In the genomic region with DNA sequence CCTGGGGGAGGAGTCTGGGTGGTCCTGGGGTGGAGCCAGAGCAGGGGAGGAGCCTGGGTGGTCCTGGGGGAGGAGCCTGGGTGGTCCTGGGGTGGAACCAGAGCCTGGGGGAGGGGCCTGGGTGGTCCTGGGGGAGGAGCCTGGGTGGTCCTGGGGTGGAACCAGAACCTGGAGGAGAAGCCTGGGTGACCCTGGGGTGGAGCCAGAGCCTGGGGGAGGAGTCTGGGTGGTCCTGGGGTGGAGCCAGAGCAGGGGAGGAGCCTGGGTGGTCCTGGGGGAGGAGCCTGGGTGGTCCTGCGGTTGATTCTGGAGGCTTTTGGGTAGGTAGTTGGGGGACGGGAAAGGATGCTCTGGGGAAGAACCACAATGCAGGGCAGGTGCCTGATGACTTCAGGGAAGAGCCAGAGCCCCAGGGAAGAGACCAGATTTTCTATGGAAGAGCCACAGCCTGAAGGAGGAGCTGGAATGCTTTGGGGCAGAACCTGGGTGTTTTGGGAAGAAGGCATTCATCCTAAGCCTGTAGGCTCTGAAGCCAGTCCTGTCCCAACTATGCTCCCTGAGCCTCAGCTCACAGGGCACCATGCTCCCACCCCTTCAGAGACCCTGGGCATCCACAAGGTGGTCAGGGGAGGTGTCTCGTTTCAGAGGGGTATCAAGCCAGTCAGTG, we compare ENCODE assay signal across 18 cellular contexts. TPM values are rescaled to one million over a fixed set of nuclear protein-coding genes. Genes with fewer than 3 reads are reported as not detected.
"Had no signal": no experiment of that assay in that cellular context is flagged by ENCODE, and none has a peak within 500 bp of the region (broad histone marks: within the 10 kb centered on the region; RNA-seq: fewer than 3 reads in every experiment).

No MANE protein-coding gene starts in this region.

- FAIRE-seq: endometrium had no signal

- ATAC-seq: esophagus mucosa, left cardiac atrium had no signal

- H3K9me3 ChIP-seq: breast epithelium, right atrium auricular region, stomach, uterus had no signal

- H3K4me3 ChIP-seq: breast epithelium, lung, right atrium auricular region, skin epidermis, stomach, uterus had no signal

- H3K36me3 ChIP-seq: breast epithelium, right atrium auricular region, uterus had no signal

- H3K27ac Mint-ChIP-seq: activated CD4-positive, alpha-beta memory T cell treated with anti-CD3 and anti-CD28 coated beads, Interleukin-2, amount 10 ng/mL, durations not matched to agents 7 days and 5 days had no signal

- H3K27me3 ChIP-seq: breast epithelium, right atrium auricular region, uterus had no signal

- H3K27ac ChIP-seq: breast epithelium, right atrium auricular region, skin epidermis, stomach, uterus had no signal

- H3K9me3 Mint-ChIP-seq: activated CD4-positive, alpha-beta memory T cell treated with anti-CD3 and anti-CD28 coated beads, Interleukin-2, amount 10 ng/mL, durations not matched to agents 7 days and 5 days had no signal

- H3K4me1 ChIP-seq: breast epithelium had no signal

- DNase-seq: activated CD4-positive, alpha-beta memory T cell treated with anti-CD3 and anti-CD28 coated beads, Interleukin-2, amount 10 ng/mL, durations not matched to agents 7 days and 5 days; activated CD4-positive, alpha-beta T cell treated with anti-CD3 and anti-CD28 coated beads for 1 hour; activated CD8-positive, alpha-beta memory T cell treated with anti-CD3 and anti-CD28 coated beads, Interleukin-2, amount 50 U/mL, for 48 hours; activated naive CD4-positive, alpha-beta T cell; left cardiac atrium; midbrain; stimulated activated CD4-positive, alpha-beta T cell treated with anti-CD3 and anti-CD28 coated beads, Interleukin-4, amount 100 ng/mL, for 4 hours; stomach; uterus had no signal

- H3K4me3 Mint-ChIP-seq: activated CD4-positive, alpha-beta memory T cell treated with anti-CD3 and anti-CD28 coated beads, Interleukin-2, amount 10 ng/mL, durations not matched to agents 7 days and 5 days had no signal

RNA-seq across cellular contexts. Expression of gene FBXO17, which starts 29.8 kb away (rescaled TPM):
- total RNA-seq: T-helper 2 cell treated with Interferon-gamma antibody and Interleukin-4, amounts not matched to agents 100 ng/mL and 5 ng/mL, for 36 hours had no signal

RNA-seq across cellular contexts. Expression of gene CCER2, which starts 33.7 kb away (rescaled TPM):
- total RNA-seq: aorta, dermis microvascular lymphatic vessel endothelial cell, left cardiac atrium, right atrium auricular region had no signal
